18 cellular contexts compared by ENCODE assay signal in genomic region chr13:98801626-98802418, GRCh38. TPM values are rescaled to one million over a fixed set of nuclear protein-coding genes. Genes with fewer than 3 reads are reported as not detected.
DNase-seq lines count a peak whose midpoint lies in the region; ATAC-seq and TF ChIP-seq lines count a peak whose summit lies in the region.
"Had no signal": no experiment of that assay in that cellular context is flagged by ENCODE, and none has a peak within 500 bp of the region (broad histone marks: within the 10 kb centered on the region; RNA-seq: fewer than 3 reads in every experiment).

No MANE protein-coding gene starts in this region.

- peak; percentile 65 for ATAC-seq in left ventricle myocardium superior
- no peak for ATAC-seq in Right ventricle myocardium inferior
- no peak for ATAC-seq in activated T-helper 17 cell treated with anti-CD3 and anti-CD28 coated beads, Interleukin-2, amount 50 U/mL, for 72 hours (replicated peaks)
- no peak for ATAC-seq in HG03045 (IDR thresholded peaks at IDR 0.05; ENCODE audit: unreplicated experiment)

- DNase-seq in left ventricle myocardium superior (no peak), Right ventricle myocardium inferior (ENCODE audit: missing footprints) (no peak), osteocyte (ENCODE audit: extremely low spot score, unreplicated experiment) (peak; percentile 27), type B pancreatic cell (ENCODE audit: extremely low spot score, unreplicated experiment) (peak; percentile 24), endodermal cell (no peak), NOMO-1 (lab: John Stamatoyannopoulos, UW; ENCODE audit: unreplicated experiment in 2 of 2) (no peak)
- DNase-seq: COR-L47; EL; H7; NCI-H1417; NCI-H187 treated with DMSO at 0.1 percent for 48 hours; NCI-H526 treated with DMSO at 0.1 percent for 48 hours; NK-92 treated with Interleukin-12 subunit alpha and Interleukin-12 subunit beta, amount 100 ng/mL, for 24 hours had no signal

- intact Hi-C loops in left ventricle myocardium superior (cut with micrococcal nuclease) (no loop called here), Right ventricle myocardium inferior (cut with DNase I) (no loop called here)

- no peaks in the 10 kb centered on the region for H3K27me3 Mint-ChIP-seq in activated T-helper 17 cell treated with anti-CD3 and anti-CD28 coated beads, Interleukin-2, amount 50 U/mL, for 72 hours
- H3K27me3 Mint-ChIP-seq in osteocyte (ENCODE audit: unreplicated experiment) (no peaks in the 10 kb centered on the region), type B pancreatic cell (no peaks in the 10 kb centered on the region), endodermal cell (ENCODE audit: insufficient read depth) (no peaks in the 10 kb centered on the region)

- no peak for TF ChIP-seq CTCF in osteocyte (IDR thresholded peaks at IDR 0.05)
- TF ChIP-seq CTCF in type B pancreatic cell (conservative IDR thresholded peaks at IDR 0.05): no peak
- no peak for TF ChIP-seq CTCF in endodermal cell (conservative IDR thresholded peaks at IDR 0.05)

- no peak overlapping the region for H3K9ac ChIP-seq in endodermal cell (ENCODE audit: extremely low read depth, low read length, poor library complexity, severe bottlenecking)

- H3K9me3 ChIP-seq in endodermal cell (ENCODE audit: control insufficient read depth, low read length): no peaks in the 10 kb centered on the region

- peak overlapping the region; percentile 34 for H3K27ac Mint-ChIP-seq in activated T-helper 17 cell treated with anti-CD3 and anti-CD28 coated beads, Interleukin-2, amount 50 U/mL, for 72 hours
- H3K27ac Mint-ChIP-seq in osteocyte (ENCODE audit: unreplicated experiment): no peak overlapping the region
- no peak overlapping the region for H3K27ac Mint-ChIP-seq in type B pancreatic cell
- no peak overlapping the region for H3K27ac Mint-ChIP-seq in endodermal cell

- H3K9me3 Mint-ChIP-seq in activated T-helper 17 cell treated with anti-CD3 and anti-CD28 coated beads, Interleukin-2, amount 50 U/mL, for 72 hours: no peaks in the 10 kb centered on the region
- H3K9me3 Mint-ChIP-seq in osteocyte (ENCODE audit: unreplicated experiment) (no peaks in the 10 kb centered on the region), type B pancreatic cell (no peaks in the 10 kb centered on the region), endodermal cell (no peaks in the 10 kb centered on the region)

- no peak overlapping the region for H3K4me3 ChIP-seq in endodermal cell (ENCODE audit: low read length)

- 92 to 94% methylated on average over 10 of the region's 10 CpGs for WGBS in endodermal cell (ENCODE audit: insufficient coverage in 1 of 2, insufficient read length in 1 of 2), 2 experiments

- peaks cover 84% of the 10 kb centered on the region for H3K36me3 Mint-ChIP-seq in activated T-helper 17 cell treated with anti-CD3 and anti-CD28 coated beads, Interleukin-2, amount 50 U/mL, for 72 hours (ENCODE audit: low read depth)
- peaks cover 9% of the 10 kb centered on the region for H3K36me3 Mint-ChIP-seq in osteocyte (ENCODE audit: unreplicated experiment)
- peaks cover 9% of the 10 kb centered on the region for H3K36me3 Mint-ChIP-seq in type B pancreatic cell
- H3K36me3 Mint-ChIP-seq in endodermal cell (ENCODE audit: low read depth): peaks cover 15% of the 10 kb centered on the region

- H3K4me1 ChIP-seq in endodermal cell (ENCODE audit: control insufficient read depth, insufficient read depth, low read length): no peaks in the 10 kb centered on the region

- no peak overlapping the region for H3K4me3 Mint-ChIP-seq in activated T-helper 17 cell treated with anti-CD3 and anti-CD28 coated beads, Interleukin-2, amount 50 U/mL, for 72 hours
- H3K4me3 Mint-ChIP-seq in osteocyte (ENCODE audit: unreplicated experiment) (no peak overlapping the region), type B pancreatic cell (no peak overlapping the region), endodermal cell (no peak overlapping the region)

- H3K27me3 ChIP-seq in endodermal cell (ENCODE audit: control insufficient read depth, insufficient read depth, low read length, poor library complexity, severe bottlenecking): no peaks in the 10 kb centered on the region

- H3K27ac ChIP-seq in endodermal cell (ENCODE audit: low read depth, low read length): no peak overlapping the region
- H3K27ac ChIP-seq: C4-2B, RWPE1 had no signal

- no peaks in the 10 kb centered on the region for H3K36me3 ChIP-seq in endodermal cell (ENCODE audit: control insufficient read depth, insufficient read depth, low read length)

- no peaks in the 10 kb centered on the region for H3K4me1 Mint-ChIP-seq in activated T-helper 17 cell treated with anti-CD3 and anti-CD28 coated beads, Interleukin-2, amount 50 U/mL, for 72 hours
- H3K4me1 Mint-ChIP-seq in osteocyte (ENCODE audit: unreplicated experiment): peaks cover 19% of the 10 kb centered on the region
- H3K4me1 Mint-ChIP-seq in type B pancreatic cell (ENCODE audit: unreplicated experiment): peaks cover 7% of the 10 kb centered on the region
- H3K4me1 Mint-ChIP-seq in endodermal cell: no peaks in the 10 kb centered on the region

RNA-seq across cellular contexts. Expression of gene SLC15A1, which starts 49.4 kb away (rescaled TPM):
- total RNA-seq in left ventricle myocardium superior (not detected), Right ventricle myocardium inferior (not detected), osteocyte (0.11 TPM in 1 of 2 replicates, not detected in the other), type B pancreatic cell (ENCODE audit: low replicate concordance) (3.2 and 10.9 TPM in 2 replicates), endodermal cell (under 1 TPM; 0.53 to 0.81 TPM)
- total RNA-seq in activated T-helper 17 cell treated with anti-CD3 and anti-CD28 coated beads, Interleukin-2, amount 50 U/mL, for 72 hours: not detected
- polyA plus RNA-seq in endodermal cell (2013, experiment 1 of 2): 0.11 TPM
- 0.08 TPM for polyA plus RNA-seq in endodermal cell (2013, experiment 2 of 2)
- total RNA-seq: A673 had no signal

Comparison
In these comparisons a context has a peak if more than half of its experiments do, and no peak if none do; other contexts are left out.
1. DNase-seq: peak in osteocyte (single experiment) and type B pancreatic cell (single experiment); none in left ventricle myocardium superior (single experiment), Right ventricle myocardium inferior (single experiment), endodermal cell (single experiment) and NOMO-1 (0 of 2).